In the genomic region with DNA sequence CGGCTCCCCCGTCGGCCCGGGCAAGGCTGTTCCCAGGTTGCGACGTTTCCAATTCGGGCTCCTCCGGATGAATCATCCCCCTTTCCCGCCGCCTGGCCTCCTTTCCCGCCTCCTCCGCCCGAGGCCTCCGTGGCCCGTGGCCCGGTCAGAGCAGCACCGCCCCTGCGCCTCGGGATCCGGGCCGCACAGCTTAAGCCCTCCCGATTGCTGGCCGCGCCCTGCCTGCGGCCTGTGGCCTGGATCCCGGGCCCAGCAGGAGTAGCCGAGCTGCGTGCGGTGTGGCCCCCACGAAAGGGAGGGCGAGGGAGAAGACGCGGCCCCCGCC, we compare ENCODE assay signal across 8 cellular contexts. TPM values are rescaled to one million over a fixed set of nuclear protein-coding genes. Genes with fewer than 3 reads are reported as not detected.
DNase-seq lines count a peak whose midpoint lies in the region; ATAC-seq lines count a peak whose summit lies in the region.

No MANE protein-coding gene starts in this region.

- H3K36me3 ChIP-seq in H7 (replicated peaks; ENCODE audit: control insufficient read depth, insufficient read depth, low read length) (peaks cover 2% of the 10 kb centered on the region), skeletal muscle tissue (ENCODE audit: control insufficient read depth in 3 of 3, insufficient read depth in 3 of 3, low read length in 3 of 3) (peaks cover 3% of the 10 kb centered on the region in 3 donors)

- H3K4me3 ChIP-seq in H7 (ENCODE audit: insufficient read depth, low read depth, low read length) (peak overlapping the region; percentile 96), skeletal muscle tissue (ENCODE audit: low read length in 3 of 3) (peak overlapping the region; percentile 56 to 64 (median 63))

- peaks cover 13 to 20% (median 16%) of the 10 kb centered on the region in 3 donors for H3K4me1 ChIP-seq in skeletal muscle tissue (ENCODE audit: control insufficient read depth in 3 of 3, insufficient read depth in 3 of 3, low read length in 3 of 3)

- 2 to 7% (median 2%) methylated on average over 27 to 34 of the region's 34 CpGs for WGBS in adipose tissue, 3 donors

- H3K27ac ChIP-seq in adipose tissue (ENCODE audit: low read depth, low read length) (peak overlapping the region; percentile 28), skeletal muscle tissue (ENCODE audit: low read depth, low read length) (peak overlapping the region; percentile 91)

- no peak for ATAC-seq in GM21619 (IDR thresholded peaks at IDR 0.05; ENCODE audit: unreplicated experiment)
- no peak for ATAC-seq in HG03135 (IDR thresholded peaks at IDR 0.05; ENCODE audit: unreplicated experiment)

- no peaks in the 10 kb centered on the region for H3K9me3 ChIP-seq in skeletal muscle tissue (ENCODE audit: control insufficient read depth in 3 of 3, low read length in 3 of 3)

- peak; percentile 86 for DNase-seq in H7
- peak; percentile 91 for DNase-seq in hepatic stellate cell (ENCODE audit: low spot score)
- no peak for DNase-seq in NCI-H2081 (lab: John Stamatoyannopoulos, UW)
- no peak for DNase-seq in superior temporal gyrus (ENCODE audit: extremely low spot score)

- H3K9ac ChIP-seq in skeletal muscle tissue (ENCODE audit: low read depth in 1 of 3, low read length in 3 of 3): peak overlapping the region; percentile 43 to 81 (median 72)

- H3K27me3 ChIP-seq in H7 (ENCODE audit: control insufficient read depth, insufficient read depth, low read length) (peaks cover 13% of the 10 kb centered on the region), skeletal muscle tissue (ENCODE audit: control insufficient read depth in 3 of 3, insufficient read depth in 3 of 3, low read length in 3 of 3) (peaks cover 36 to 47% (median 41%) of the 10 kb centered on the region in 3 donors)

RNA-seq across cellular contexts. Expression of gene TMEM200B, which starts 1.1 kb away (rescaled TPM):
- total RNA-seq in H7 (2014; rRNA removed; shearing (Covaris generic)): 53.7 and 59.5 TPM in 2 replicates
- polyA plus RNA-seq in adipose tissue: 10 to 100 TPM in 1 of 3 donors, 1 to 10 TPM in 2; 1.7 to 14.2 (median 7.1) TPM
- total RNA-seq in skeletal muscle tissue: 6.8 TPM

RNA-seq across cellular contexts. Expression of gene SRSF4, which starts 59.1 kb away (rescaled TPM):
- 62.5 and 76.6 TPM in 2 replicates for total RNA-seq in H7 (2014; rRNA removed; shearing (Covaris generic))
- 10 to 100 TPM; 37.1 to 84.2 (median 77.3) TPM for polyA plus RNA-seq in adipose tissue
- total RNA-seq in skeletal muscle tissue: 39.1 TPM

Comparison
In these comparisons a context has a peak if more than half of its experiments do, and no peak if none do; other contexts are left out.
1. DNase-seq: peak in H7 (single experiment) and hepatic stellate cell (single experiment); none in NCI-H2081 (0 of 2) and superior temporal gyrus (single experiment).